Comparison of ENCODE assay signal across 10 cellular contexts in the genomic region with DNA sequence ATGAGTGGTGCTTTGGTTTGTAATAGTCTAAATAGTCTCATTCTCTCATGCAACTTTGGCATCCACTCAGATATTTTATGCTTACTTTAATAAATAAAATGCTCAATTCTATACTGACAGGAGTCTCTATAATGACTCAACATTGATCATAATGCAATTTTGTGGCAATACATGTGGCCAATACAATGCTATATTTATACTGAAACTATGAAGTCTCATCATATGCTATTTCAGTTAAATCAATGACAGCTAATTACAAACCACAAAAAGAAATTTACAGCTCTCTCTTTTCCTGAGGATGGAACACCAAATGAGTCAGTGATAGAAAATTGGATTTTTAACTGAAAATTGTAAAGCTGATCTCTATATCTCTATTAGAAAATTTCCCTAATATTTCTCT.
"Had no signal": no experiment of that assay in that cellular context is flagged by ENCODE, and none has a peak within 500 bp of the region (broad histone marks: within the 10 kb centered on the region; RNA-seq: fewer than 3 reads in every experiment).

No MANE protein-coding gene starts in this region.

- DNase-seq: activated naive CD4-positive, alpha-beta T cell treated with anti-CD3 and anti-CD28 coated beads, Interleukin-2, amount 50 U/mL, for 16 hours; adrenal gland; effector CD4-positive, alpha-beta T cell; left ventricle myocardium superior; ovary; stimulated activated CD4-positive, alpha-beta T cell treated with anti-CD3 and anti-CD28 coated beads, Interleukin-4, amount 100 ng/mL, for 24 hours; stimulated activated naive CD8-positive, alpha-beta T cell treated with anti-CD3 and anti-CD28 coated beads, Interleukin-15, amount 100 ng/mL, for 72 hours; testis had no signal

- H3K27me3 ChIP-seq: adrenal gland, gastroesophageal sphincter, ovary, testis had no signal

- H3K4me3 ChIP-seq: adrenal gland, coronary artery, gastroesophageal sphincter, ovary, testis had no signal

- ATAC-seq: left ventricle myocardium superior; stimulated activated naive CD8-positive, alpha-beta T cell treated with anti-CD3 and anti-CD28 coated beads, Interleukin-15, amount 100 ng/mL, for 72 hours had no signal

- H3K9me3 ChIP-seq: adrenal gland, gastroesophageal sphincter, ovary, testis had no signal

- H3K4me1 ChIP-seq: testis had no signal

- H3K27ac ChIP-seq: adrenal gland, coronary artery, gastroesophageal sphincter, ovary, testis had no signal

- H3K36me3 ChIP-seq: ovary had no signal
